Comparison of ENCODE assay signal across 9 cellular contexts in genomic region chr7:116528008-116528789, GRCh38. TPM values are rescaled to one million over a fixed set of nuclear protein-coding genes. Genes with fewer than 3 reads are reported as not detected.
DNase-seq lines count a peak whose midpoint lies in the region; TF ChIP-seq lines count a peak whose summit lies in the region.
"Had no signal": no experiment of that assay in that cellular context is flagged by ENCODE, and none has a peak within 500 bp of the region (broad histone marks: within the 10 kb centered on the region; RNA-seq: fewer than 3 reads in every experiment).

No MANE protein-coding gene starts in this region.

- H3K27ac ChIP-seq in hepatocyte (peak overlapping the region; percentile 47), suprapubic skin (peak overlapping the region; percentile 95)
- H3K27ac ChIP-seq: cardiac muscle cell had no signal

- peak overlapping the region; percentile 98 for H3K27ac Mint-ChIP-seq in HFFc6

- H3K36me3 Mint-ChIP-seq in HFFc6 (ENCODE audit: low read depth): peaks cover 73% of the 10 kb centered on the region

- H4K20me1 ChIP-seq in hepatocyte (ENCODE audit: insufficient read depth, poor library complexity, severe bottlenecking): no peaks in the 10 kb centered on the region

- H3K27me3 ChIP-seq in hepatocyte (no peaks in the 10 kb centered on the region), suprapubic skin (no peaks in the 10 kb centered on the region)

- peak overlapping the region; percentile 98 for H3K4me2 ChIP-seq in hepatocyte

- H3K9me3 Mint-ChIP-seq in HFFc6: no peaks in the 10 kb centered on the region

- H3K4me3 ChIP-seq in astrocyte of the spinal cord (ENCODE audit: low read depth, low read length) (peak overlapping the region; percentile 89), hepatocyte (no peak overlapping the region), suprapubic skin (peak overlapping the region; percentile 74)
- H3K4me3 ChIP-seq: cardiac muscle cell had no signal

- peaks cover 10% of the 10 kb centered on the region for H3K27me3 Mint-ChIP-seq in HFFc6 (ENCODE audit: insufficient read depth)

- H3K9me3 ChIP-seq in hepatocyte (ENCODE audit: low read depth): no peaks in the 10 kb centered on the region
- H3K9me3 ChIP-seq in suprapubic skin: no peaks in the 10 kb centered on the region

- no peak for TF ChIP-seq CTCF in HFFc6 (IDR thresholded peaks at IDR 0.05)
- TF ChIP-seq CTCF in astrocyte of the spinal cord (IDR thresholded peaks at IDR 0.05; ENCODE audit: low read depth, low read length): no peak
- TF ChIP-seq CTCF in hepatocyte (IDR thresholded peaks at IDR 0.05; ENCODE audit: poor library complexity): no peak
- TF ChIP-seq CTCF in suprapubic skin (IDR thresholded peaks at IDR 0.05): no peak

- no peaks in the 10 kb centered on the region for H3K36me3 ChIP-seq in hepatocyte (replicated peaks; ENCODE audit: insufficient read depth, low read depth)
- H3K36me3 ChIP-seq in suprapubic skin: no peaks in the 10 kb centered on the region
- H3K36me3 ChIP-seq: cardiac muscle cell had no signal

- no peaks in the 10 kb centered on the region for H3K79me2 ChIP-seq in hepatocyte

- in situ Hi-C loops in astrocyte of the spinal cord (cut with HindIII; ENCODE audit: low sequenced_read_pairs): no loop called here

- peak; percentile 93 for DNase-seq in HFFc6
- DNase-seq in astrocyte of the spinal cord (ENCODE audit: low read depth, low spot score): peak; percentile 95
- DNase-seq in hepatocyte (ENCODE audit: low spot score): peak; percentile 73
- DNase-seq in suprapubic skin (ENCODE audit: low spot score in 2 of 2): peak; percentile 80 to 81
- DNase-seq in NCI-H2171 (lab: John Stamatoyannopoulos, UW): no peak
- no peak for DNase-seq in AML-193 (lab: John Stamatoyannopoulos, UW)
- no peak for DNase-seq in DMS 273 (lab: John Stamatoyannopoulos, UW; ENCODE audit: unreplicated experiment)
- no peak for DNase-seq in COLO668 (lab: John Stamatoyannopoulos, UW; ENCODE audit: unreplicated experiment)

- no peak overlapping the region for H2AFZ ChIP-seq in hepatocyte

- peaks cover 65% of the 10 kb centered on the region for H3K4me1 Mint-ChIP-seq in HFFc6 (ENCODE audit: low read depth)

- no peaks in the 10 kb centered on the region for H3K9me2 ChIP-seq in hepatocyte (replicated peaks; ENCODE audit: insufficient read depth)

- peak overlapping the region; percentile 96 for H3K4me3 Mint-ChIP-seq in HFFc6

- no peak for TF ChIP-seq POLR2A in suprapubic skin (IDR thresholded peaks at IDR 0.05)

- H3K4me1 ChIP-seq in hepatocyte (ENCODE audit: insufficient read depth): peaks cover 17% of the 10 kb centered on the region
- peaks cover 69% of the 10 kb centered on the region for H3K4me1 ChIP-seq in suprapubic skin

- no peak for TF ChIP-seq EP300 in suprapubic skin (IDR thresholded peaks at IDR 0.05)

- WGBS in hepatocyte (ENCODE audit: low lambda C conversion rate, missing lambda C conversion rate): 57% methylated on average over 3 of the region's 3 CpGs
- 20% methylated on average over 3 of the region's 3 CpGs for WGBS in suprapubic skin

RNA-seq across cellular contexts. Expression of gene CAV1, which starts 3.4 kb away (rescaled TPM):
- total RNA-seq in HFFc6 (2021; fragmentation: NEBNext Ultra II Directional; extraction: Animal tissue kit (Norgen Biotek cat#: 25700)): 1,000 to 10,000 TPM in 5 of 6 experiments, 100 to 1,000 TPM in 1; 938 to 1,171 (median 1,076) TPM
- 36.0 and 47.8 TPM in 2 replicates for total RNA-seq in hepatocyte
- polyA plus RNA-seq in hepatocyte: 43.3 and 60.2 TPM in 2 replicates
- total RNA-seq in suprapubic skin: 100 to 1,000 TPM; 123 to 215 (median 187) TPM

RNA-seq across cellular contexts. Expression of gene CAV2, which starts 28.7 kb away (rescaled TPM):
- total RNA-seq in HFFc6 (2021; fragmentation: NEBNext Ultra II Directional; extraction: Animal tissue kit (Norgen Biotek cat#: 25700)): 100 to 1,000 TPM; 157 to 229 (median 186) TPM
- total RNA-seq in hepatocyte (35.5 and 49.2 TPM in 2 replicates), suprapubic skin (100 to 1,000 TPM in 1 of 4 donors, 10 to 100 TPM in 3; 73.8 to 108 (median 98.7) TPM)
- polyA plus RNA-seq in hepatocyte: 53.0 and 61.5 TPM in 2 replicates

Comparison
In these comparisons a context has a peak if more than half of its experiments do, and no peak if none do; other contexts are left out.
1. DNase-seq: peak in HFFc6 (single experiment), astrocyte of the spinal cord (single experiment), hepatocyte (single experiment) and suprapubic skin (2 of 2); none in NCI-H2171 (single experiment), AML-193 (0 of 2), DMS 273 (single experiment) and COLO668 (single experiment).
2. RNA of gene CAV1, which starts 3.4 kb away (total RNA-seq): 938 to 1,171 TPM in HFFc6; 123 to 215 TPM in suprapubic skin and 36.0 to 47.8 TPM in hepatocyte; every median in the first group is over 4 times any median in the second.